In the genomic region with DNA sequence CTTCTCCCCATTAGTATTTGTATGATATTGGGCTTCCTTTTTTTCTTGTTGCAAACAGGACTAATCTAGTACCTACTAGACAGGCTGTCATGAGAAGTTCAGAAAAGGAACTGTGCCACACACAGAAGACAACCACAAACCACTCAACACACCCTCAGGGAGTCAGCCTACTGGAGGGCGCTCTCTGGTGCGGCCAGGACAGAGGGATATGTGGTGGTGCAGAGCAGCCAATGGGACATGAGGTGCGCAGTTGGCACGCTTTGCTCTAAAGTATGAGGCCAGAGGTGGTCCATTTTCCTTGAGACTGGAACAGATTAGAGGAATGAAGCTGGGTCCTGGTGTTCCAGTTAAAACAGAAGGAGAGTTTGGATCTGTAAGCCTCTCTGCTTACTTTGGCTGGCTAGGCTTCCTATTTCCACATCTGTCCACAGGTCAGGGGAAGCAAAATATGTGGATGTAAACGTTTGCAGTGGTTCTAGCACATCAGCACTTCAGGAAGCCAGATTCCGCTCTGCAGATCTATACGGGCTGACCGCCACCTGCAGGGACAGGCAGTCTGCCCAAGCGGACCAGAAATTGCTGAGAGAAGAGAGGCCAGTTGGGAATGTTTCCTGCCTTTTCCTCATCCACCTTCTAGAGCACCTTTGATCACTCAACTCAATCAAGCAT, we compare ENCODE assay signal across 16 cellular contexts.
DNase-seq lines count a peak whose midpoint lies in the region; ATAC-seq, FAIRE-seq and TF ChIP-seq lines count a peak whose summit lies in the region.
"Had no signal": no experiment of that assay in that cellular context is flagged by ENCODE, and none has a peak within 500 bp of the region (broad histone marks: within the 10 kb centered on the region; RNA-seq: fewer than 3 reads in every experiment).

No MANE protein-coding gene starts in this region.

- no peaks in the 10 kb centered on the region for H3K79me2 ChIP-seq in endothelial cell of umbilical vein (ENCODE audit: control insufficient read depth, insufficient read depth, low read length)

- dilution Hi-C loops in endothelial cell of umbilical vein (cut with MboI; ENCODE audit: extremely low pct_ligation_motif_present, low sequenced_read_pairs) = no loop called here

- no peak overlapping the region for H3K9ac ChIP-seq in endothelial cell of umbilical vein (replicated peaks; ENCODE audit: extremely low read depth, insufficient read depth, low read length)

- TF ChIP-seq CTCF in endothelial cell of umbilical vein (IDR thresholded peaks at IDR 0.05; ENCODE audit: extremely low read depth in 1 of 2, insufficient read depth in 1 of 2, low read depth in 1 of 2, low read length in 2 of 2) = peak in 1 of 2 donors; percentile 16

- H3K27me3 ChIP-seq in H7 (ENCODE audit: control insufficient read depth, insufficient read depth, low read length) (no peaks in the 10 kb centered on the region), endothelial cell of umbilical vein (ENCODE audit: control insufficient read depth in 2 of 2, insufficient read depth in 2 of 2, low read length in 2 of 2) (no peaks in the 10 kb centered on the region)
- H3K27me3 ChIP-seq: BE2C had no signal

- no TSS peak for BruUV-seq in endothelial cell of umbilical vein (replicated peaks; lab: Mats Ljungman, UMichigan)

- FAIRE-seq in endothelial cell of umbilical vein (lab: Jason Lieb, UNC) = peak; percentile 58

- DNase-seq in H7 (peak; percentile 23), NOMO-1 treated with dmso at 0.1 percent for 144 hours (lab: John Stamatoyannopoulos, UW; ENCODE audit: unreplicated experiment) (peak; percentile 21), endothelial cell of umbilical vein (ENCODE audit: low read depth, low spot score) (peak; percentile 35), medulla oblongata (ENCODE audit: extremely low spot score) (peak; percentile 66), epidermal melanocyte (ENCODE audit: insufficient read length, low spot score) (no peak), C1 segment of cervical spinal cord (lab: John Stamatoyannopoulos, UW) (no peak)
- DNase-seq: activated CD4-positive, alpha-beta T cell treated with anti-CD3 and anti-CD28 coated beads, Interleukin-2, amount 10 ng/mL, durations not matched to agents 24 days and 14 days; BE2C; EL; erythroblast; HCEC 1CT; NCI-H146; NCI-H82; T-cell had no signal

- no peaks in the 10 kb centered on the region for H3K9me1 ChIP-seq in endothelial cell of umbilical vein (replicated peaks; ENCODE audit: control insufficient read depth, extremely low read depth, insufficient read depth, low read length)

- no peaks in the 10 kb centered on the region for H3K9me3 ChIP-seq in endothelial cell of umbilical vein (replicated peaks; ENCODE audit: control insufficient read depth, insufficient read depth, low read length)
- H3K9me3 ChIP-seq: BE2C had no signal

- no peak overlapping the region for H3K27ac ChIP-seq in endothelial cell of umbilical vein (ENCODE audit: insufficient read depth, low read depth, low read length)

- no peak overlapping the region for H3K4me2 ChIP-seq in endothelial cell of umbilical vein (ENCODE audit: insufficient read depth, low read length)

- no peak overlapping the region for H3K4me3 ChIP-seq in H7 (ENCODE audit: insufficient read depth, low read depth, low read length)
- no peak overlapping the region for H3K4me3 ChIP-seq in endothelial cell of umbilical vein (replicated peaks in 1 of 3; ENCODE audit: insufficient read depth in 1 of 3, low read depth in 1 of 3, low read length in 3 of 3)

- POLR2A ChIA-PET in endothelial cell of umbilical vein (lab: Charles Lee) = no interaction called here

- no peak for ATAC-seq in HG03175 (IDR thresholded peaks at IDR 0.05; ENCODE audit: unreplicated experiment)
- ATAC-seq in HG02759 (IDR thresholded peaks at IDR 0.05; ENCODE audit: unreplicated experiment) = no peak
- ATAC-seq: T-cell had no signal

- TF ChIP-seq POLR2A in endothelial cell of umbilical vein (IDR thresholded peaks at IDR 0.05; ENCODE audit: low read depth, low read length) = no peak

- no peaks in the 10 kb centered on the region for H3K36me3 ChIP-seq in H7 (replicated peaks; ENCODE audit: control insufficient read depth, insufficient read depth, low read length)
- H3K36me3 ChIP-seq in endothelial cell of umbilical vein (ENCODE audit: control insufficient read depth in 2 of 2, extremely low read depth in 1 of 2, insufficient read depth in 2 of 2, low read length in 2 of 2) = no peaks in the 10 kb centered on the region
- H3K36me3 ChIP-seq: BE2C had no signal

- H2AFZ ChIP-seq in endothelial cell of umbilical vein (ENCODE audit: low read depth, low read length) = peak overlapping the region; percentile 32

- intact Hi-C loops in endothelial cell of umbilical vein (cut with micrococcal nuclease) = no loop called here

- CTCF ChIA-PET in endothelial cell of umbilical vein (lab: Charles Lee) = interaction anchor here (1.0 kb wide), 1 partner anchor 10 kb away, joined by 3 read pairs; no protein-coding TSS in a partner anchor

- peaks cover 19% of the 10 kb centered on the region for H3K4me1 ChIP-seq in endothelial cell of umbilical vein (ENCODE audit: control insufficient read depth, extremely low read depth, insufficient read depth, low read length)
- H3K4me1 ChIP-seq: BE2C had no signal

- H4K20me1 ChIP-seq in endothelial cell of umbilical vein (replicated peaks; ENCODE audit: control insufficient read depth, extremely low read depth, insufficient read depth, low read length) = no peaks in the 10 kb centered on the region

TF ChIP-seq in endothelial cell of umbilical vein, 7 proteins besides CTCF, POLR2A, EP300 and RAD21:
- TF ChIP-seq, protein P1, sequence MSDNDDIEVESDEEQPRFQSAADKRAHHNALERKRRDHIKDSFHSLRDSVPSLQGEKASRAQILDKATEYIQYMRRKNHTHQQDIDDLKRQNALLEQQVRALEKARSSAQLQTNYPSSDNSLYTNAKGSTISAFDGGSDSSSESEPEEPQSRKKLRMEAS (IDR thresholded peaks at IDR 0.05; ENCODE audit: insufficient read depth, insufficient read length) = no peak
- no peak for TF ChIP-seq POLR2AphosphoS5 (IDR thresholded peaks at IDR 0.05; ENCODE audit: insufficient read depth, low read depth, low read length)
- TF ChIP-seq FOS (IDR thresholded peaks at IDR 0.05; ENCODE audit: borderline replicate concordance, insufficient read depth, low read length) = no peak
- TF ChIP-seq JUN (IDR thresholded peaks at IDR 0.05; ENCODE audit: borderline replicate concordance, insufficient read depth, insufficient read length, low read depth) = no peak
- no peak for TF ChIP-seq EZH2 (IDR thresholded peaks at IDR 0.05; ENCODE audit: borderline replicate concordance, low read depth, low read length, severe bottlenecking)
- TF ChIP-seq GATA2 (IDR thresholded peaks at IDR 0.05; ENCODE audit: insufficient read depth, insufficient read length, low read depth, low read length) = no peak
- no peak for TF ChIP-seq MYC (IDR thresholded peaks at IDR 0.05; ENCODE audit: low read depth, low read length)

Comparison
In these comparisons a context has a peak if more than half of its experiments do, and no peak if none do; other contexts are left out.
1. DNase-seq: peak in H7 (single experiment), NOMO-1 treated with dmso at 0.1 percent for 144 hours (single experiment), endothelial cell of umbilical vein (single experiment) and medulla oblongata (single experiment); none in epidermal melanocyte (single experiment) and C1 segment of cervical spinal cord (0 of 14).